9 cellular contexts compared by ENCODE assay signal in the genomic region with DNA sequence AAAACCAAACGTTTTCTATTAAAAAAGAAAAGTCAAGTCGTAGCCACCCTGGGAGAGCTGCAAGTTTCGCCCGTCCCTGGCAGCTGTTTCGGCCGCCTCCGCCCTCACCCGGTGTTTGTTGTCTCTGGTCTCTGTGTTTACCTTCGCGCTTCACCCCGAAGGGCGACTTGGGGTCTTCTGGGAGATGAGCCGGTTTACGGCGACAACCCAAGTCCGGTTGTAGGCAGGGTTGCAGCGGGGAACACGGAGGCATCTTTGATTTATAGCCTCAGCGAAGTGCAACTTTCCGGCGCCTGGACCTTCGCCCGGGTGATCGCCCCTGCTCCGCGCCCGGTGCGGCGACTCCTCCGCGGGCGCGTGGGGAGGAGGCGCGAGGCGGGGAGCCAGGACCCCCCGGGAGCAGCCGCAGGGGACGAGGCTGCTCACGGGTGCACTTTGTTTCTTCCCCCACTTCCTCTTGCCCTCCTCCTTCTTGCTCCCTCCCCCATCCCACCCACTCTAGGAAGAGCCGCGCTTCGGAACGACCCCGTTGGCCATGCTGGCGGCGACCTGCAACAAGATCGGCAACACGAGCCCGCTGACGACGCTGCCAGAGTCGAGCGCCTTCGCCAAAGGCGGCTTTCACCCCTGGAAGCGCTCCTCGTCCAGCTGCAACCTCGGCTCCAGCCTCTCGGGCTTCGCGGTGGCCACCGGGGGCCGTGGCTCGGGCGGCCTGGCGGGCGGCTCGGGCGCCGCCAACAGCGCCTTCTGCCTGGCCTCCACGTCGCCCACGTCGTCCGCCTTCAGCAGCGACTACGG. TPM values are rescaled to one million over a fixed set of nuclear protein-coding genes. Genes with fewer than 3 reads are reported as not detected.
DNase-seq lines count a peak whose midpoint lies in the region; ATAC-seq and TF ChIP-seq lines count a peak whose summit lies in the region.
"Had no signal": no experiment of that assay in that cellular context is flagged by ENCODE, and none has a peak within 500 bp of the region (broad histone marks: within the 10 kb centered on the region; RNA-seq: fewer than 3 reads in every experiment).

No MANE protein-coding gene starts in this region.

- peak overlapping the region; percentile 28 to 29 for H3K4me3 ChIP-seq in vagina

- TF ChIP-seq POLR2A in vagina (IDR thresholded peaks at IDR 0.05): no peak

- peak overlapping the region; percentile 87 for H3K27ac Mint-ChIP-seq in activated T-cell treated with anti-CD3 and anti-CD28 coated beads, Interleukin-2, amount 50 U/mL, for 72 hours

- H3K4me1 ChIP-seq in vagina: peaks cover 51% of the 10 kb centered on the region

- no peaks in the 10 kb centered on the region for H3K9me3 ChIP-seq in vagina

- H3K36me3 Mint-ChIP-seq in activated T-cell treated with anti-CD3 and anti-CD28 coated beads, Interleukin-2, amount 50 U/mL, for 72 hours (ENCODE audit: insufficient read depth in 2 of 2): peaks cover 0 to 2% of the 10 kb centered on the region in 2 donors

- peaks cover 24% of the 10 kb centered on the region for H3K27me3 ChIP-seq in vagina

- H3K36me3 ChIP-seq in vagina: no peaks in the 10 kb centered on the region

- intact Hi-C loops in vagina (cut with DNase I): loop anchor here (10.0 kb wide), 2 partner anchors 291 to 1749 kb away; a partner anchor contains a TSS

- H3K27ac ChIP-seq in vagina: no peak overlapping the region

- H3K4me1 Mint-ChIP-seq in activated T-cell treated with anti-CD3 and anti-CD28 coated beads, Interleukin-2, amount 50 U/mL, for 72 hours (ENCODE audit: low read depth): peaks cover 47% of the 10 kb centered on the region

- TF ChIP-seq CTCF in vagina (IDR thresholded peaks at IDR 0.05) (no peak), omental fat pad (IDR thresholded peaks at IDR 0.05) (no peak)

- ATAC-seq in HG02759 (IDR thresholded peaks at IDR 0.05; ENCODE audit: unreplicated experiment) (peak; percentile 4), HG02870 (IDR thresholded peaks at IDR 0.05; ENCODE audit: unreplicated experiment) (no peak), omental fat pad (ENCODE audit: low FRiP score) (no peak)
- ATAC-seq in activated T-cell treated with anti-CD3 and anti-CD28 coated beads, Interleukin-2, amount 50 U/mL, for 72 hours (replicated peaks in 1 of 2): peak; percentile 4 to 8

- peak overlapping the region; percentile 83 to 87 for H3K4me3 Mint-ChIP-seq in activated T-cell treated with anti-CD3 and anti-CD28 coated beads, Interleukin-2, amount 50 U/mL, for 72 hours

- peak; percentile 59 for DNase-seq in DMS79 treated with DMSO at 0.1 percent for 48 hours (lab: John Stamatoyannopoulos, UW)
- DNase-seq in activated T-cell treated with anti-CD3 and anti-CD28 coated beads, Interleukin-2, amount 50 U/mL, for 72 hours: peak; percentile 35 to 42
- peak; percentile 77 for DNase-seq in islet precursor cell
- no peak for DNase-seq in vagina (ENCODE audit: extremely low spot score in 2 of 2)
- no peak for DNase-seq in NCI-H446 treated with DMSO at 0.1 percent for 48 hours (lab: John Stamatoyannopoulos, UW)
- no peak for DNase-seq in omental fat pad (ENCODE audit: low spot score)

- peaks cover 73% of the 10 kb centered on the region for H3K27me3 Mint-ChIP-seq in activated T-cell treated with anti-CD3 and anti-CD28 coated beads, Interleukin-2, amount 50 U/mL, for 72 hours (ENCODE audit: low read depth)

- H3K9me3 Mint-ChIP-seq in activated T-cell treated with anti-CD3 and anti-CD28 coated beads, Interleukin-2, amount 50 U/mL, for 72 hours: no peaks in the 10 kb centered on the region

RNA-seq across cellular contexts. Expression of a gene that starts 1.1 kb away (rescaled TPM):
- not detected for total RNA-seq in activated T-cell treated with anti-CD3 and anti-CD28 coated beads, Interleukin-2, amount 50 U/mL, for 72 hours
- total RNA-seq in vagina (not detected), omental fat pad (not detected)
- total RNA-seq: renal cortical epithelial cell had no signal

RNA-seq across cellular contexts. Expression of a gene that starts 59.7 kb away (rescaled TPM):
- total RNA-seq in activated T-cell treated with anti-CD3 and anti-CD28 coated beads, Interleukin-2, amount 50 U/mL, for 72 hours: 10 to 100 TPM; 17.1 to 19.9 TPM
- total RNA-seq in vagina (15.7 TPM), omental fat pad (10 to 100 TPM in 3 of 4 donors, 1 to 10 TPM in 1; 9.5 to 24.7 (median 18.0) TPM)

Comparison
In these comparisons a context has a peak if more than half of its experiments do, and no peak if none do; other contexts are left out.
1. DNase-seq: peak in DMS79 treated with DMSO at 0.1 percent for 48 hours (single experiment), activated T-cell treated with anti-CD3 and anti-CD28 coated beads, Interleukin-2, amount 50 U/mL, for 72 hours (2 of 2) and islet precursor cell (single experiment); none in vagina (0 of 2), NCI-H446 treated with DMSO at 0.1 percent for 48 hours (single experiment) and omental fat pad (single experiment).
2. ATAC-seq: peak in HG02759 (single experiment) and activated T-cell treated with anti-CD3 and anti-CD28 coated beads, Interleukin-2, amount 50 U/mL, for 72 hours (2 of 2); none in HG02870 (single experiment) and omental fat pad (single experiment).